Comparison of ENCODE assay signal across 8 cellular contexts in genomic region chr3:187745201-187746058, GRCh38. TPM values are rescaled to one million over a fixed set of nuclear protein-coding genes. Genes with fewer than 3 reads are reported as not detected.
DNase-seq lines count a peak whose midpoint lies in the region; ATAC-seq and TF ChIP-seq lines count a peak whose summit lies in the region.

TSS of gene BCL6 (minus strand) at chr3:187745468. CDS start at chr3:187733693, 11,775 bp downstream.

- TF ChIP-seq CTCF in GM13976 (IDR thresholded peaks at IDR 0.05; ENCODE audit: borderline replicate concordance, control extremely low read depth, extremely low read depth, insufficient read depth, missing control alignments) = no peak
- no peak for TF ChIP-seq CTCF in left ventricle myocardium inferior (IDR thresholded peaks at IDR 0.05; ENCODE audit: borderline replicate concordance)

- DNase-seq in GM13976 (ENCODE audit: low spot score) = peak; percentile 77
- peak; percentile 82 to 83 for DNase-seq in NCI-H1930 (lab: John Stamatoyannopoulos, UW)
- peak; percentile 92 for DNase-seq in left ventricle myocardium inferior
- DNase-seq in posterior vena cava (ENCODE audit: low spot score) = peak; percentile 97

- under 1% methylated on average over 40 of the region's 40 CpGs for WGBS in urinary bladder

- ATAC-seq in HG02970 (IDR thresholded peaks at IDR 0.05; ENCODE audit: low FRiP score, unreplicated experiment) = peak; percentile 70

- H3K4me3 ChIP-seq in left ventricle myocardium inferior = peak within 1 kb of the TSS; percentile 88
- H3K4me3 ChIP-seq in urinary bladder (ENCODE audit: low read depth, low read length) = peak within 1 kb of the TSS; percentile 90

- no peaks in the 10 kb centered on the region for H3K27me3 ChIP-seq in left ventricle myocardium inferior (ENCODE audit: low read depth)

- no peaks in the 10 kb centered on the region for H3K9me3 ChIP-seq in left ventricle myocardium inferior (replicated peaks)

- in situ Hi-C loops in GM13976 (cut with MboI; ENCODE audit: low sequenced_read_pairs, unreplicated experiment) = loop anchor here (25.0 kb wide), 1 partner anchor 1392 kb away; no protein-coding TSS in a partner anchor

- H3K27ac ChIP-seq in angular gyrus (ENCODE audit: low read depth, low read length) (peak within 1 kb of the TSS; percentile 100), left ventricle myocardium inferior (replicated peaks) (peak within 1 kb of the TSS; percentile 99), urinary bladder (ENCODE audit: low read depth) (peak within 1 kb of the TSS; percentile 97)

- H3K4me1 ChIP-seq in left ventricle myocardium inferior (peaks cover 77% of the 10 kb centered on the region), urinary bladder (ENCODE audit: insufficient read depth) (no peaks in the 10 kb centered on the region)

- intact Hi-C loops in T-helper 2 cell treated with Interferon-gamma antibody and Interleukin-4, amounts not matched to agents 100 ng/mL and 5 ng/mL, for 36 hours (cut with micrococcal nuclease) = loop anchor here (1.0 to 2.0 kb wide), 8 partner anchors 54 to 693 kb away; partner anchors contain the start of gene LPP
- intact Hi-C loops in left ventricle myocardium inferior (cut with micrococcal nuclease) (loop anchor here (10.0 kb wide), 2 partner anchors 289 to 409 kb away; partner anchors contain the start of gene LPP), posterior vena cava (cut with DNase I) (loop anchor here (5.0 to 10.0 kb wide), 4 partner anchors 307 to 1399 kb away; partner anchors contain the start of gene LPP (in 1 of the 2))

- H3K36me3 ChIP-seq in left ventricle myocardium inferior (no peaks in the 10 kb centered on the region), urinary bladder (ENCODE audit: insufficient read depth) (no peaks in the 10 kb centered on the region)

RNA-seq across cellular contexts. Expression of gene BCL6, which starts in this region (rescaled TPM):
- 11.5 and 12.8 TPM in 2 replicates for total RNA-seq in T-helper 2 cell treated with Interferon-gamma antibody and Interleukin-4, amounts not matched to agents 100 ng/mL and 5 ng/mL, for 36 hours
- 47.7 TPM for total RNA-seq in left ventricle myocardium inferior
- 100 to 1,000 TPM in 1 of 2 donors, 10 to 100 TPM in 1; 87.7 to 143 TPM for total RNA-seq in posterior vena cava
- total RNA-seq in urinary bladder = 9.8 TPM
- polyA plus RNA-seq in urinary bladder = 96.4 TPM

Comparison
In these comparisons a context has a peak if more than half of its experiments do, and no peak if none do; other contexts are left out.
1. Peak in every context shown above with its lines: DNase-seq, ATAC-seq, H3K4me3 ChIP-seq and H3K27ac ChIP-seq.